In genomic region chr17:40816569-40816968, GRCh38 we compare ENCODE assay signal across 1 cellular context.
TF ChIP-seq lines count a peak whose summit lies in the region.

No MANE protein-coding gene starts in this region.

TF ChIP-seq in K562, 482 proteins besides CTCF, POLR2A, EP300 and RAD21 (continued from another document and continues in another):
- TF ChIP-seq TEAD1 (CRISPR knock-in tag; IDR thresholded peaks at IDR 0.05) = no peak
- TF ChIP-seq PHB (CRISPR knock-in tag; IDR thresholded peaks at IDR 0.05) = no peak
- TF ChIP-seq, protein P1, sequence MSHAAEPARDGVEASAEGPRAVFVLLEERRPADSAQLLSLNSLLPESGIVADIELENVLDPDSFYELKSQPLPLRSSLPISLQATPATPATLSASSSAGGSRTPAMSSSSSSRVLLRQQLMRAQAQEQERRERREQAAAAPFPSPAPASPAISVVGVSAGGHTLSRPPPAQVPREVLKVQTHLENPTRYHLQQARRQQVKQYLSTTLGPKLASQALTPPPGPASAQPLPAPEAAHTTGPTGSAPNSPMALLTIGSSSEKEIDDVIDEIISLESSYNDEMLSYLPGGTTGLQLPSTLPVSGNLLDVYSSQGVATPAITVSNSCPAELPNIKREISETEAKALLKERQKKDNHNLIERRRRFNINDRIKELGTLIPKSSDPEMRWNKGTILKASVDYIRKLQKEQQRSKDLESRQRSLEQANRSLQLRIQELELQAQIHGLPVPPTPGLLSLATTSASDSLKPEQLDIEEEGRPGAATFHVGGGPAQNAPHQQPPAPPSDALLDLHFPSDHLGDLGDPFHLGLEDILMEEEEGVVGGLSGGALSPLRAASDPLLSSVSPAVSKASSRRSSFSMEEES (CRISPR knock-in tag; IDR thresholded peaks at IDR 0.05) = no peak
- 0 out of 2 replicates have a peak, but pooled peaks have one; percentile 17 for TF ChIP-seq HDAC2 (IDR thresholded peaks at IDR 0.05)
- TF ChIP-seq U2AF1 (optimal IDR thresholded peaks at IDR 0.05; ENCODE audit: low read depth, low read length) = no peak
- TF ChIP-seq TSHZ1 (CRISPR knock-in tag; IDR thresholded peaks at IDR 0.05) = no peak
- TF ChIP-seq HNRNPK (IDR thresholded peaks at IDR 0.05; ENCODE audit: low read depth, low read length, poor library complexity, severe bottlenecking) = no peak
- TF ChIP-seq KDM1A (IDR thresholded peaks at IDR 0.05) = peak; percentile 75 to 84
- TF ChIP-seq PHF8 (IDR thresholded peaks at IDR 0.05; ENCODE audit: borderline replicate concordance, low read length) = no peak
- TF ChIP-seq, protein P2, sequence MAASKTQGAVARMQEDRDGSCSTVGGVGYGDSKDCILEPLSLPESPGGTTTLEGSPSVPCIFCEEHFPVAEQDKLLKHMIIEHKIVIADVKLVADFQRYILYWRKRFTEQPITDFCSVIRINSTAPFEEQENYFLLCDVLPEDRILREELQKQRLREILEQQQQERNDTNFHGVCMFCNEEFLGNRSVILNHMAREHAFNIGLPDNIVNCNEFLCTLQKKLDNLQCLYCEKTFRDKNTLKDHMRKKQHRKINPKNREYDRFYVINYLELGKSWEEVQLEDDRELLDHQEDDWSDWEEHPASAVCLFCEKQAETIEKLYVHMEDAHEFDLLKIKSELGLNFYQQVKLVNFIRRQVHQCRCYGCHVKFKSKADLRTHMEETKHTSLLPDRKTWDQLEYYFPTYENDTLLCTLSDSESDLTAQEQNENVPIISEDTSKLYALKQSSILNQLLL (CRISPR knock-in tag; IDR thresholded peaks at IDR 0.05; ENCODE audit: borderline replicate concordance) = no peak
- no peak for TF ChIP-seq FOXA3 (CRISPR knock-in tag; conservative IDR thresholded peaks at IDR 0.05 in 1 of 2, IDR thresholded peaks at IDR 0.05 in 1 of 2)
- no peak for TF ChIP-seq RAD51 (IDR thresholded peaks at IDR 0.05; ENCODE audit: borderline replicate concordance, low read depth)
- no peak for TF ChIP-seq MBD2 (IDR thresholded peaks at IDR 0.05; ENCODE audit: borderline replicate concordance, low read depth)
- TF ChIP-seq ZNF778 (CRISPR knock-in tag; IDR thresholded peaks at IDR 0.05) = no peak
- peak; percentile 58 for TF ChIP-seq NCOR1 (IDR thresholded peaks at IDR 0.05)
- no peak for TF ChIP-seq ZNF184 (CRISPR knock-in tag; IDR thresholded peaks at IDR 0.05)
- TF ChIP-seq POLR2G (IDR thresholded peaks at IDR 0.05; ENCODE audit: low read depth, low read length) = no peak
- no peak for TF ChIP-seq LARP7 (IDR thresholded peaks at IDR 0.05)
- TF ChIP-seq HLTF (IDR thresholded peaks at IDR 0.05) = no peak
- TF ChIP-seq ARID3A (IDR thresholded peaks at IDR 0.05; ENCODE audit: borderline replicate concordance, low read depth, low read length) = peak; percentile 91; the same call in 1 of the 2 replicates
- 0 out of 2 replicates have a peak, but pooled peaks have one; percentile 27 for TF ChIP-seq POLR2AphosphoS5 (IDR thresholded peaks at IDR 0.05; ENCODE audit: control insufficient read depth, insufficient read depth, low read depth, low read length)
- TF ChIP-seq TCF3 (CRISPR knock-in tag; IDR thresholded peaks at IDR 0.05) = peak; percentile 48; the same call in 1 of the 2 replicates
- TF ChIP-seq MAZ (CRISPR knock-in tag; conservative IDR thresholded peaks at IDR 0.05 in 1 of 2, IDR thresholded peaks at IDR 0.05 in 1 of 2) = no peak
- TF ChIP-seq KAT7 (CRISPR knock-in tag; IDR thresholded peaks at IDR 0.05; ENCODE audit: borderline replicate concordance) = no peak
- TF ChIP-seq HDAC1 (IDR thresholded peaks at IDR 0.05) = no peak
- TF ChIP-seq, protein P3, sequence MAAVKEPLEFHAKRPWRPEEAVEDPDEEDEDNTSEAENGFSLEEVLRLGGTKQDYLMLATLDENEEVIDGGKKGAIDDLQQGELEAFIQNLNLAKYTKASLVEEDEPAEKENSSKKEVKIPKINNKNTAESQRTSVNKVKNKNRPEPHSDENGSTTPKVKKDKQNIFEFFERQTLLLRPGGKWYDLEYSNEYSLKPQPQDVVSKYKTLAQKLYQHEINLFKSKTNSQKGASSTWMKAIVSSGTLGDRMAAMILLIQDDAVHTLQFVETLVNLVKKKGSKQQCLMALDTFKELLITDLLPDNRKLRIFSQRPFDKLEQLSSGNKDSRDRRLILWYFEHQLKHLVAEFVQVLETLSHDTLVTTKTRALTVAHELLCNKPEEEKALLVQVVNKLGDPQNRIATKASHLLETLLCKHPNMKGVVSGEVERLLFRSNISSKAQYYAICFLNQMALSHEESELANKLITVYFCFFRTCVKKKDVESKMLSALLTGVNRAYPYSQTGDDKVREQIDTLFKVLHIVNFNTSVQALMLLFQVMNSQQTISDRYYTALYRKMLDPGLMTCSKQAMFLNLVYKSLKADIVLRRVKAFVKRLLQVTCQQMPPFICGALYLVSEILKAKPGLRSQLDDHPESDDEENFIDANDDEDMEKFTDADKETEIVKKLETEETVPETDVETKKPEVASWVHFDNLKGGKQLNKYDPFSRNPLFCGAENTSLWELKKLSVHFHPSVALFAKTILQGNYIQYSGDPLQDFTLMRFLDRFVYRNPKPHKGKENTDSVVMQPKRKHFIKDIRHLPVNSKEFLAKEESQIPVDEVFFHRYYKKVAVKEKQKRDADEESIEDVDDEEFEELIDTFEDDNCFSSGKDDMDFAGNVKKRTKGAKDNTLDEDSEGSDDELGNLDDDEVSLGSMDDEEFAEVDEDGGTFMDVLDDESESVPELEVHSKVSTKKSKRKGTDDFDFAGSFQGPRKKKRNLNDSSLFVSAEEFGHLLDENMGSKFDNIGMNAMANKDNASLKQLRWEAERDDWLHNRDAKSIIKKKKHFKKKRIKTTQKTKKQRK (IDR thresholded peaks at IDR 0.05; ENCODE audit: borderline replicate concordance, low read depth, low read length) = no peak
- TF ChIP-seq RBM22 (IDR thresholded peaks at IDR 0.05; ENCODE audit: low read depth, low read length, poor library complexity, severe bottlenecking) = no peak
- TF ChIP-seq, protein P4, sequence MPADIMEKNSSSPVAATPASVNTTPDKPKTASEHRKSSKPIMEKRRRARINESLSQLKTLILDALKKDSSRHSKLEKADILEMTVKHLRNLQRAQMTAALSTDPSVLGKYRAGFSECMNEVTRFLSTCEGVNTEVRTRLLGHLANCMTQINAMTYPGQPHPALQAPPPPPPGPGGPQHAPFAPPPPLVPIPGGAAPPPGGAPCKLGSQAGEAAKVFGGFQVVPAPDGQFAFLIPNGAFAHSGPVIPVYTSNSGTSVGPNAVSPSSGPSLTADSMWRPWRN (IDR thresholded peaks at IDR 0.05; ENCODE audit: low read depth) = no peak
- TF ChIP-seq ZEB2 (IDR thresholded peaks at IDR 0.05) = no peak
- TF ChIP-seq JUNB (CRISPR knock-in tag; conservative IDR thresholded peaks at IDR 0.05) = no peak
- no peak for TF ChIP-seq ZNF347 (CRISPR knock-in tag; IDR thresholded peaks at IDR 0.05; ENCODE audit: low read depth)
- TF ChIP-seq EZH2 (IDR thresholded peaks at IDR 0.05; ENCODE audit: borderline replicate concordance, low read depth, low read length) = no peak
- no peak for TF ChIP-seq SRSF1 (IDR thresholded peaks at IDR 0.05; ENCODE audit: low read depth, low read length)
- TF ChIP-seq, protein P5, sequence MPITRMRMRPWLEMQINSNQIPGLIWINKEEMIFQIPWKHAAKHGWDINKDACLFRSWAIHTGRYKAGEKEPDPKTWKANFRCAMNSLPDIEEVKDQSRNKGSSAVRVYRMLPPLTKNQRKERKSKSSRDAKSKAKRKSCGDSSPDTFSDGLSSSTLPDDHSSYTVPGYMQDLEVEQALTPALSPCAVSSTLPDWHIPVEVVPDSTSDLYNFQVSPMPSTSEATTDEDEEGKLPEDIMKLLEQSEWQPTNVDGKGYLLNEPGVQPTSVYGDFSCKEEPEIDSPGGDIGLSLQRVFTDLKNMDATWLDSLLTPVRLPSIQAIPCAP (CRISPR knock-in tag; IDR thresholded peaks at IDR 0.05; ENCODE audit: borderline replicate concordance) = no peak
- no peak for TF ChIP-seq GTF2F1 (IDR thresholded peaks at IDR 0.05; ENCODE audit: low read depth, low read length)
- no peak for TF ChIP-seq HNRNPH1 (optimal IDR thresholded peaks at IDR 0.05; ENCODE audit: low read depth, low read length)
- TF ChIP-seq ZNF121 (CRISPR knock-in tag; conservative IDR thresholded peaks at IDR 0.05) = no peak
- peak; percentile 77 for TF ChIP-seq TEAD4 (IDR thresholded peaks at IDR 0.05; ENCODE audit: low read length)
- TF ChIP-seq TEAD4 (CRISPR knock-in tag; IDR thresholded peaks at IDR 0.05; ENCODE audit: borderline replicate concordance) = no peak
- no peak for TF ChIP-seq ZNF785 (CRISPR knock-in tag; IDR thresholded peaks at IDR 0.05)
- peak in 1 of 2 experiments; percentile 17; a peak in 1 of 4 replicates for TF ChIP-seq RCOR1 (IDR thresholded peaks at IDR 0.05; ENCODE audit: borderline replicate concordance in 1 of 2, low read depth in 2 of 2, low read length in 2 of 2)
- no peak for TF ChIP-seq FOXM1 (IDR thresholded peaks at IDR 0.05; ENCODE audit: low read depth)
- TF ChIP-seq FOXM1 (CRISPR knock-in tag; IDR thresholded peaks at IDR 0.05; ENCODE audit: low read depth) = no peak
- TF ChIP-seq ZNF253 (CRISPR knock-in tag; conservative IDR thresholded peaks at IDR 0.05) = no peak
- TF ChIP-seq, protein P6, sequence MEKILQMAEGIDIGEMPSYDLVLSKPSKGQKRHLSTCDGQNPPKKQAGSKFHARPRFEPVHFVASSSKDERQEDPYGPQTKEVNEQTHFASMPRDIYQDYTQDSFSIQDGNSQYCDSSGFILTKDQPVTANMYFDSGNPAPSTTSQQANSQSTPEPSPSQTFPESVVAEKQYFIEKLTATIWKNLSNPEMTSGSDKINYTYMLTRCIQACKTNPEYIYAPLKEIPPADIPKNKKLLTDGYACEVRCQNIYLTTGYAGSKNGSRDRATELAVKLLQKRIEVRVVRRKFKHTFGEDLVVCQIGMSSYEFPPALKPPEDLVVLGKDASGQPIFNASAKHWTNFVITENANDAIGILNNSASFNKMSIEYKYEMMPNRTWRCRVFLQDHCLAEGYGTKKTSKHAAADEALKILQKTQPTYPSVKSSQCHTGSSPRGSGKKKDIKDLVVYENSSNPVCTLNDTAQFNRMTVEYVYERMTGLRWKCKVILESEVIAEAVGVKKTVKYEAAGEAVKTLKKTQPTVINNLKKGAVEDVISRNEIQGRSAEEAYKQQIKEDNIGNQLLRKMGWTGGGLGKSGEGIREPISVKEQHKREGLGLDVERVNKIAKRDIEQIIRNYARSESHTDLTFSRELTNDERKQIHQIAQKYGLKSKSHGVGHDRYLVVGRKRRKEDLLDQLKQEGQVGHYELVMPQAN (IDR thresholded peaks at IDR 0.05; ENCODE audit: borderline replicate concordance) = no peak
- TF ChIP-seq ZNF75A (CRISPR knock-in tag; IDR thresholded peaks at IDR 0.05) = no peak
- TF ChIP-seq GATAD2B (IDR thresholded peaks at IDR 0.05; ENCODE audit: borderline replicate concordance) = no peak
- TF ChIP-seq CC2D1A (IDR thresholded peaks at IDR 0.05) = peak; percentile 47; the same call in 1 of the 2 replicates
- no peak for TF ChIP-seq KDM2B (CRISPR knock-in tag; IDR thresholded peaks at IDR 0.05)
- TF ChIP-seq CBFA2T3 (IDR thresholded peaks at IDR 0.05) = peak; percentile 86
- TF ChIP-seq DPF2 (IDR thresholded peaks at IDR 0.05) = peak; percentile 62; the same call in 1 of the 2 replicates
